9 cellular contexts compared by ENCODE assay signal in genomic region chr12:113141716-113142115, GRCh38. TPM values are rescaled to one million over a fixed set of nuclear protein-coding genes. Genes with fewer than 3 reads are reported as not detected.
DNase-seq lines count a peak whose midpoint lies in the region; ATAC-seq, FAIRE-seq and TF ChIP-seq lines count a peak whose summit lies in the region.
"Not testable (repeated sequence)": the region's sequence is repeated elsewhere in the genome, so short reads cannot be mapped to it uniquely, and the experiment has no call there.
"Had no signal": no experiment of that assay in that cellular context is flagged by ENCODE, and none has a peak within 500 bp of the region (broad histone marks: within the 10 kb centered on the region; RNA-seq: fewer than 3 reads in every experiment).

No MANE protein-coding gene starts in this region.

- not testable (repeated sequence) for DNase-seq in CD14-positive monocyte (ENCODE audit: low spot score); OCI-LY7 (ENCODE audit: low spot score); body of pancreas; neuronal stem cell (ENCODE audit: low spot score); stomach
- peak; percentile 48 for DNase-seq in kidney

- H2AK5ac ChIP-seq in neuronal stem cell (ENCODE audit: low read depth, low read length), result not testable (repeated sequence)

- not testable (repeated sequence) for H3K9me3 Mint-ChIP-seq in CD14-positive monocyte; activated T-helper 17 cell treated with anti-CD3 and anti-CD28 coated beads, Interleukin-2, amount 50 U/mL, for 72 hours

- H3K79me1 ChIP-seq in neuronal stem cell (ENCODE audit: low read depth, low read length), result not testable (repeated sequence)

- TF ChIP-seq CTCF in CD14-positive monocyte (IDR thresholded peaks at IDR 0.05); OCI-LY7 (conservative IDR thresholded peaks at IDR 0.05; ENCODE audit: low read length); body of pancreas (IDR thresholded peaks at IDR 0.05); kidney (IDR thresholded peaks at IDR 0.05; ENCODE audit: borderline replicate concordance, extremely low read depth, insufficient read depth); stomach (IDR thresholded peaks at IDR 0.05): not testable (repeated sequence)

- not testable (repeated sequence) for H3K27me3 ChIP-seq in body of pancreas
- H3K27me3 ChIP-seq in neuronal stem cell (ENCODE audit: control insufficient read depth in 3 of 3, insufficient read depth in 3 of 3, low read depth in 1 of 3, low read length in 3 of 3), result peaks cover 0 to 24% (median 2%) of the 10 kb centered on the region in 3 experiments
- peaks cover 0 to 15% (median 0%) of the 10 kb centered on the region in 3 donors for H3K27me3 ChIP-seq in stomach

- not testable (repeated sequence) for H3K27me3 Mint-ChIP-seq in CD14-positive monocyte (ENCODE audit: low read depth in 3 of 3); activated T-helper 17 cell treated with anti-CD3 and anti-CD28 coated beads, Interleukin-2, amount 50 U/mL, for 72 hours

- not testable (repeated sequence) for H3K4ac ChIP-seq in neuronal stem cell (ENCODE audit: low read length)

- H3K4me2 ChIP-seq in OCI-LY7 (ENCODE audit: low read length), result peak overlapping the region; percentile 84
- not testable (repeated sequence) for H3K4me2 ChIP-seq in neuronal stem cell (ENCODE audit: insufficient read depth, low read length, poor library complexity, severe bottlenecking)

- not testable (repeated sequence) for H4K8ac ChIP-seq in neuronal stem cell (ENCODE audit: low read depth, low read length)

- WGBS in body of pancreas, 2 donors, result 68 to 78% methylated on average over 3 of the region's 3 CpGs
- no CpG with 5 or more reads among the region's 3 CpGs for WGBS in neuronal stem cell (ENCODE audit: extremely low coverage in 2 of 2, insufficient read length in 2 of 2, insufficient replicate concordance in 1 of 2), 2 donors
- 64 to 76% (median 70%) methylated on average over 3 of the region's 3 CpGs for WGBS in stomach, 5 donors

- H2BK12ac ChIP-seq in neuronal stem cell (ENCODE audit: low read length), result not testable (repeated sequence)

- not testable (repeated sequence) for H3K4me3 ChIP-seq in OCI-LY7 (ENCODE audit: low read depth, low read length, poor library complexity, severe bottlenecking); body of pancreas; kidney (ENCODE audit: low read length in 2 of 2); neuronal stem cell (ENCODE audit: low read length in 2 of 2); stomach

- not testable (repeated sequence) for ATAC-seq in activated T-helper 17 cell treated with anti-CD3 and anti-CD28 coated beads, Interleukin-2, amount 50 U/mL, for 72 hours (replicated peaks); body of pancreas

- peak overlapping the region; percentile 2 for H2BK15ac ChIP-seq in neuronal stem cell (ENCODE audit: low read length)

- FAIRE-seq in kidney (lab: Jason Lieb, UNC), result not testable (repeated sequence)

- H3K9me3 ChIP-seq in OCI-LY7 (ENCODE audit: low read length); body of pancreas; kidney (ENCODE audit: control insufficient read depth in 1 of 2, low read length in 2 of 2); neuronal stem cell (replicated peaks in 1 of 2; ENCODE audit: control insufficient read depth in 2 of 2, insufficient read depth in 1 of 2, low read depth in 1 of 2, low read length in 2 of 2); stomach: not testable (repeated sequence)

- not testable (repeated sequence) for H3K79me2 ChIP-seq in OCI-LY7 (ENCODE audit: insufficient read depth, low read depth, low read length)

- not testable (repeated sequence) for H3K9ac ChIP-seq in kidney (ENCODE audit: low read length in 2 of 2); neuronal stem cell (ENCODE audit: low read depth, low read length, poor library complexity)

- H3K4me1 ChIP-seq in OCI-LY7 (ENCODE audit: insufficient read depth, low read length, poor library complexity, severe bottlenecking) (peaks cover 68% of the 10 kb centered on the region), body of pancreas (peaks cover 13% of the 10 kb centered on the region), kidney (ENCODE audit: control insufficient read depth in 1 of 2, insufficient read depth in 1 of 2, low read depth in 1 of 2, low read length in 2 of 2) (peaks cover 5 to 10% of the 10 kb centered on the region in 2 donors), stomach (peaks cover 2 to 19% (median 8%) of the 10 kb centered on the region in 4 donors)
- H3K4me1 ChIP-seq in neuronal stem cell (ENCODE audit: control insufficient read depth in 2 of 2, insufficient read depth in 1 of 2, low read depth in 1 of 2, low read length in 2 of 2), result not testable (repeated sequence)

- H3K9me2 ChIP-seq in OCI-LY7 (ENCODE audit: insufficient read depth, low read length), result not testable (repeated sequence)

- H2BK120ac ChIP-seq in neuronal stem cell (ENCODE audit: low read depth, low read length), result not testable (repeated sequence)

- not testable (repeated sequence) for BruUV-seq in OCI-LY7 (replicated peaks; lab: Mats Ljungman, UMichigan)

- peak overlapping the region; percentile 96 to 99 (median 98) for H3K27ac Mint-ChIP-seq in CD14-positive monocyte
- H3K27ac Mint-ChIP-seq in activated T-helper 17 cell treated with anti-CD3 and anti-CD28 coated beads, Interleukin-2, amount 50 U/mL, for 72 hours, result peak overlapping the region; percentile 59

- H3K4me3 Mint-ChIP-seq in CD14-positive monocyte, result peak overlapping the region in 1 of 2 donors; percentile 45
- H3K4me3 Mint-ChIP-seq in activated T-helper 17 cell treated with anti-CD3 and anti-CD28 coated beads, Interleukin-2, amount 50 U/mL, for 72 hours, result peak overlapping the region; percentile 38

- H3K36me3 ChIP-seq in OCI-LY7 (ENCODE audit: insufficient read depth, low read length); body of pancreas (replicated peaks in 1 of 2; ENCODE audit: insufficient read depth in 1 of 2, low read depth in 2 of 2); kidney (ENCODE audit: control insufficient read depth in 1 of 2, insufficient read depth in 2 of 2, low read length in 2 of 2); neuronal stem cell (replicated peaks in 1 of 2; ENCODE audit: control insufficient read depth in 2 of 2, insufficient read depth in 2 of 2, low read length in 2 of 2); stomach: not testable (repeated sequence)

- H4K91ac ChIP-seq in neuronal stem cell (ENCODE audit: low read depth, low read length, poor library complexity), result not testable (repeated sequence)

- not testable (repeated sequence) for H4K20me1 ChIP-seq in OCI-LY7 (ENCODE audit: insufficient read depth, low read length)

- not testable (repeated sequence) for H3K14ac ChIP-seq in neuronal stem cell (ENCODE audit: low read length)

- not testable (repeated sequence) for H2BK5ac ChIP-seq in neuronal stem cell (ENCODE audit: low read length)

- H3K36me3 Mint-ChIP-seq in CD14-positive monocyte; activated T-helper 17 cell treated with anti-CD3 and anti-CD28 coated beads, Interleukin-2, amount 50 U/mL, for 72 hours (ENCODE audit: low read depth): not testable (repeated sequence)

- POLR2A ChIA-PET in OCI-LY7 (lab: Charles Lee), result interaction anchor here (1.1 kb wide), 1 partner anchor 12 kb away, joined by 3 read pairs; no protein-coding TSS in a partner anchor

- H3K4me1 Mint-ChIP-seq in CD14-positive monocyte, result peaks cover 36% of the 10 kb centered on the region
- not testable (repeated sequence) for H3K4me1 Mint-ChIP-seq in activated T-helper 17 cell treated with anti-CD3 and anti-CD28 coated beads, Interleukin-2, amount 50 U/mL, for 72 hours

- H3K27ac ChIP-seq in OCI-LY7 (ENCODE audit: low read depth, low read length, poor library complexity, severe bottlenecking) (peak overlapping the region; percentile 39), body of pancreas (peak overlapping the region; percentile 42 to 80 (median 76)), kidney (ENCODE audit: low read depth in 2 of 2, low read length in 2 of 2) (peak overlapping the region in 1 of 2 donors; percentile 64), stomach (peak overlapping the region; percentile 60 to 74 (median 65))
- not testable (repeated sequence) for H3K27ac ChIP-seq in neuronal stem cell (replicated peaks; ENCODE audit: low read length)

- not testable (repeated sequence) for H3K23ac ChIP-seq in neuronal stem cell (ENCODE audit: low read depth, low read length, poor library complexity)

- CTCF ChIA-PET in OCI-LY7 (lab: Charles Lee; ENCODE audit: unreplicated experiment), result not testable (repeated sequence)

- TF ChIP-seq EP300 in stomach (IDR thresholded peaks at IDR 0.05), result not testable (repeated sequence)

- intact Hi-C loops in CD14-positive monocyte (cut with micrococcal nuclease); OCI-LY7 (cut with micrococcal nuclease; ENCODE audit: unreplicated experiment); body of pancreas (cut with DNase I); kidney (cut with DNase I); stomach (cut with DNase I; ENCODE audit: low total_unique reads): not testable (repeated sequence)

- H3K18ac ChIP-seq in neuronal stem cell (ENCODE audit: low read length), result not testable (repeated sequence)

- H2AFZ ChIP-seq in OCI-LY7 (ENCODE audit: low read length), result peak overlapping the region; percentile 82; the same call in 1 of the 2 replicates
- H2AFZ ChIP-seq in neuronal stem cell (ENCODE audit: low read length), result not testable (repeated sequence)

- TF ChIP-seq POLR2A in body of pancreas (IDR thresholded peaks at IDR 0.05); stomach (IDR thresholded peaks at IDR 0.05): not testable (repeated sequence)

RNA-seq across cellular contexts. Expression of gene RASAL1, which starts 6.2 kb away (rescaled TPM):
- polyA plus RNA-seq in CD14-positive monocyte, result not detected
- total RNA-seq in OCI-LY7 (2014; rRNA removed; shearing (Covaris generic)), result 69.1 and 89.1 TPM in 2 replicates
- total RNA-seq in OCI-LY7 (2022), result 67.5 and 74.4 TPM in 2 replicates
- total RNA-seq in activated T-helper 17 cell treated with anti-CD3 and anti-CD28 coated beads, Interleukin-2, amount 50 U/mL, for 72 hours, result 10 to 100 TPM in 1 of 2 donors, 1 to 10 TPM in 1; 1.0 to 21.3 TPM
- 1 to 10 TPM in 1 of 2 donors, under 1 TPM in 1; 0.66 to 2.1 TPM for total RNA-seq in body of pancreas
- total RNA-seq in kidney, result 58.3 TPM
- 23.5 TPM for polyA plus RNA-seq in kidney (ENCODE audit: insufficient read depth, low read depth, low replicate concordance)
- polyA plus RNA-seq in neuronal stem cell (2013, experiment 1 of 2), result 0.26 TPM
- polyA plus RNA-seq in neuronal stem cell (2013, experiment 2 of 2), result 0.19 TPM
- total RNA-seq in stomach, result 10 to 100 TPM in 3 of 5 donors, 1 to 10 TPM in 2; 8.8 to 62.0 (median 47.3) TPM
- polyA plus RNA-seq in stomach, result 10 to 100 TPM in 2 of 3 donors, 1 to 10 TPM in 1; 3.0 to 28.9 (median 18.8) TPM
- total RNA-seq: GM23248 had no signal
- polyA plus RNA-seq: GM23248 had no signal

RNA-seq across cellular contexts. Expression of gene CFAP73, which starts 7.8 kb away (rescaled TPM):
- polyA plus RNA-seq in CD14-positive monocyte (under 1 TPM in 1 of 2 donors, not detected in 1; 0.14 TPM), kidney (ENCODE audit: insufficient read depth, low read depth, low replicate concordance) (0.52 TPM), stomach (1 to 10 TPM in 1 of 3 donors, under 1 TPM in 2; 0.44 to 2.6 (median 0.70) TPM)
- 14.0 and 26.9 TPM in 2 replicates for total RNA-seq in OCI-LY7 (2014; rRNA removed; shearing (Covaris generic))
- total RNA-seq in OCI-LY7 (2022) (37.4 and 39.2 TPM in 2 replicates), body of pancreas (under 1 TPM in 1 of 2 donors, not detected in 1; 0.99 TPM), kidney (2.4 TPM), stomach (1 to 10 TPM in 1 of 5 donors, not detected in 4; 5.7 TPM)
- total RNA-seq in activated T-helper 17 cell treated with anti-CD3 and anti-CD28 coated beads, Interleukin-2, amount 50 U/mL, for 72 hours, result 1 to 10 TPM in 1 of 2 donors, under 1 TPM in 1; 0.32 to 1.2 TPM
- 0.22 TPM for polyA plus RNA-seq in neuronal stem cell (2013, experiment 1 of 2)
- 0.19 TPM for polyA plus RNA-seq in neuronal stem cell (2013, experiment 2 of 2)
- total RNA-seq: GM23248, Peyer's patch had no signal
- polyA plus RNA-seq: GM23248 had no signal

RNA-seq across cellular contexts. Expression of gene DDX54, which starts 43.6 kb away (rescaled TPM):
- polyA plus RNA-seq in CD14-positive monocyte (10 to 100 TPM in 1 of 2 donors, 1 to 10 TPM in 1; 7.9 to 13.6 TPM), kidney (ENCODE audit: insufficient read depth, low read depth, low replicate concordance) (55.4 TPM), stomach (10 to 100 TPM; 28.5 to 64.6 (median 34.1) TPM)
- total RNA-seq in OCI-LY7 (2014; rRNA removed; shearing (Covaris generic)), result 86.0 and 87.2 TPM in 2 replicates
- total RNA-seq in OCI-LY7 (2022) (145 and 150 TPM in 2 replicates), body of pancreas (10 to 100 TPM; 52.7 TPM), kidney (62.0 TPM), stomach (100 to 1,000 TPM in 1 of 5 donors, 10 to 100 TPM in 4; 14.6 to 167 (median 41.7) TPM)
- total RNA-seq in activated T-helper 17 cell treated with anti-CD3 and anti-CD28 coated beads, Interleukin-2, amount 50 U/mL, for 72 hours, result 10 to 100 TPM; 47.4 to 86.9 TPM
- polyA plus RNA-seq in neuronal stem cell (2013, experiment 1 of 2), result 60.8 TPM
- polyA plus RNA-seq in neuronal stem cell (2013, experiment 2 of 2), result 59.6 TPM

RNA-seq across cellular contexts. Expression of gene RITA1, which starts 43.8 kb away (rescaled TPM):
- polyA plus RNA-seq in CD14-positive monocyte, result 10 to 100 TPM; 16.4 to 17.6 TPM
- total RNA-seq in OCI-LY7 (2014; rRNA removed; shearing (Covaris generic)), result 72.5 and 90.8 TPM in 2 replicates
- 59.5 and 68.6 TPM in 2 replicates for total RNA-seq in OCI-LY7 (2022)
- 10 to 100 TPM; 14.2 to 23.9 TPM for total RNA-seq in activated T-helper 17 cell treated with anti-CD3 and anti-CD28 coated beads, Interleukin-2, amount 50 U/mL, for 72 hours
- total RNA-seq in body of pancreas, result 10 to 100 TPM in 1 of 2 donors, 1 to 10 TPM in 1; 6.9 to 15.3 TPM
- total RNA-seq in kidney, result 14.6 TPM
- 31.6 TPM for polyA plus RNA-seq in kidney (ENCODE audit: insufficient read depth, low read depth, low replicate concordance)
- 14.5 TPM for polyA plus RNA-seq in neuronal stem cell (2013, experiment 1 of 2)
- 14.3 TPM for polyA plus RNA-seq in neuronal stem cell (2013, experiment 2 of 2)
- 10 to 100 TPM in 2 of 5 donors, 1 to 10 TPM in 3; 4.1 to 19.2 (median 5.0) TPM for total RNA-seq in stomach
- 10 to 100 TPM in 2 of 3 donors, 1 to 10 TPM in 1; 8.4 to 14.3 (median 11.5) TPM for polyA plus RNA-seq in stomach
